In genomic region chr12:95858451-95859343, GRCh38 we compare ENCODE assay signal across 8 cellular contexts. TPM values are rescaled to one million over a fixed set of nuclear protein-coding genes. Genes with fewer than 3 reads are reported as not detected.
A peak's percentile ranks its signal among the peaks of the same experiment; 100 is the strongest.
DNase-seq lines count a peak whose midpoint lies in the region; ATAC-seq and TF ChIP-seq lines count a peak whose summit lies in the region.

TSS of gene SNRPF (plus strand) at chr12:95858952. CDS start at chr12:95859074, 122 bp downstream.

- H3K27ac ChIP-seq in IMR-90 (ENCODE audit: insufficient read depth, low read length): peak within 1 kb of the TSS; percentile 57
- peak within 1 kb of the TSS; percentile 65 for H3K27ac ChIP-seq in OCI-LY7 (ENCODE audit: low read depth, low read length, poor library complexity, severe bottlenecking)

- H3K4me2 ChIP-seq in IMR-90 (ENCODE audit: low read depth, low read length): peak within 1 kb of the TSS; percentile 99
- H3K4me2 ChIP-seq in OCI-LY7 (ENCODE audit: low read length): peak within 1 kb of the TSS; percentile 94

- POLR2A ChIA-PET in IMR-90 (lab: Charles Lee; ENCODE audit: unreplicated experiment) (no interaction called here), OCI-LY7 (lab: Charles Lee) (interaction anchor here (0.5 kb wide), 1 partner anchor 848 kb away, joined by 4 read pairs; no protein-coding TSS in a partner anchor)

- peaks cover 3% of the 10 kb centered on the region for H3K36me3 ChIP-seq in IMR-90 (ENCODE audit: control insufficient read depth, insufficient read depth, low read length)
- H3K36me3 ChIP-seq in OCI-LY7 (ENCODE audit: insufficient read depth, low read length): peaks cover 37% of the 10 kb centered on the region

- CTCF ChIA-PET in IMR-90 (lab: Yijun Ruan, JAX): no interaction called here
- CTCF ChIA-PET in OCI-LY7 (lab: Charles Lee; ENCODE audit: unreplicated experiment): no interaction called here

- DNase-seq in DMS153 treated with DMSO at 0.1 percent for 48 hours (lab: John Stamatoyannopoulos, UW; ENCODE audit: unreplicated experiment) (peak; percentile 94), IMR-90 (peak; percentile 97), OCI-LY7 (ENCODE audit: low spot score) (peak; percentile 96), activated T-cell treated with anti-CD3 and anti-CD28 coated beads for 1 hour (ENCODE audit: low read depth) (peak; percentile 84), epithelial cell of esophagus (ENCODE audit: low read depth) (peak; percentile 99), middle frontal gyrus (ENCODE audit: extremely low spot score, low spot score) (peak; percentile 96)
- DNase-seq in stimulated activated CD8-positive, alpha-beta memory T cell treated with anti-CD3 and anti-CD28 coated beads, Interleukin-2, amount 100 ng/mL, for 48 hours (ENCODE audit: low read depth in 2 of 2): peak; percentile 80 to 86

- peaks cover 49% of the 10 kb centered on the region for H3K79me2 ChIP-seq in OCI-LY7 (ENCODE audit: insufficient read depth, low read depth, low read length)

- peak; percentile 78 for TF ChIP-seq POLR2A in IMR-90 (IDR thresholded peaks at IDR 0.05; ENCODE audit: low read depth, low read length)

- in situ Hi-C loops in IMR-90 (cut with MboI; ENCODE audit: low sequenced_read_pairs): no loop called here

- TF ChIP-seq RAD21 in IMR-90 (IDR thresholded peaks at IDR 0.05; ENCODE audit: low read length): no peak

- no TSS peak for BruUV-seq in IMR-90 (replicated peaks; lab: Mats Ljungman, UMichigan)
- BruUV-seq in OCI-LY7 (replicated peaks; lab: Mats Ljungman, UMichigan): no TSS peak

- H3K18ac ChIP-seq in IMR-90 (ENCODE audit: low read depth, low read length): no peak within 1 kb of the TSS

- H3K9me3 ChIP-seq in IMR-90 (ENCODE audit: control insufficient read depth, insufficient read depth, low read length): no peaks in the 10 kb centered on the region
- peaks cover 25% of the 10 kb centered on the region for H3K9me3 ChIP-seq in OCI-LY7 (ENCODE audit: low read length)

- peak within 1 kb of the TSS; percentile 34 for H2BK5ac ChIP-seq in IMR-90 (ENCODE audit: low read depth, low read length, poor library complexity, severe bottlenecking)

- H4K91ac ChIP-seq in IMR-90 (ENCODE audit: insufficient read depth, low read depth, low read length): no peak within 1 kb of the TSS

- TF ChIP-seq CTCF in IMR-90 (conservative IDR thresholded peaks at IDR 0.05; ENCODE audit: low read depth, low read length): no peak; the same call in 1 of the 2 replicates
- TF ChIP-seq CTCF in OCI-LY7 (conservative IDR thresholded peaks at IDR 0.05; ENCODE audit: low read length): 0 out of 2 replicates have a peak, but pooled peaks have one; percentile 27
- TF ChIP-seq CTCF in epithelial cell of esophagus (IDR thresholded peaks at IDR 0.05; ENCODE audit: insufficient read depth, low read depth, low read length, missing control alignments): peak; percentile 10

- dilution Hi-C loops in IMR-90 (cut with HindIII; ENCODE audit: low sequenced_read_pairs, unreplicated experiment): no loop called here

- H3K23ac ChIP-seq in IMR-90 (ENCODE audit: low read depth, low read length): peak within 1 kb of the TSS; percentile 80

- H3K4ac ChIP-seq in IMR-90 (ENCODE audit: low read depth, low read length): peak within 1 kb of the TSS; percentile 76

- peak within 1 kb of the TSS; percentile 96 for H2AFZ ChIP-seq in IMR-90 (replicated peaks; ENCODE audit: low read length, poor library complexity)
- peak within 1 kb of the TSS; percentile 89 for H2AFZ ChIP-seq in OCI-LY7 (ENCODE audit: low read length)

- peak within 1 kb of the TSS; percentile 73 for H4K5ac ChIP-seq in IMR-90 (ENCODE audit: low read depth, low read length)

- no peak within 1 kb of the TSS for H2BK120ac ChIP-seq in IMR-90 (ENCODE audit: low read depth, low read length)

- H4K8ac ChIP-seq in IMR-90 (ENCODE audit: low read depth in 2 of 2, low read length in 2 of 2): peak within 1 kb of the TSS; percentile 37 to 91; a peak in 3 of 4 replicates

- H3K9ac ChIP-seq in IMR-90 (ENCODE audit: low read depth, low read length): peak within 1 kb of the TSS; percentile 73

- 0% methylated on average over 8 of the region's 54 CpGs; no CpG with 5 or more reads in 1 of the 2 experiments for WGBS in IMR-90 (ENCODE audit: extremely low coverage in 2 of 2, insufficient read length in 1 of 2), 2 experiments

- H4K20me1 ChIP-seq in IMR-90 (ENCODE audit: insufficient read depth, low read length): peaks cover 4% of the 10 kb centered on the region; the same call in 1 of the 2 replicates
- H4K20me1 ChIP-seq in OCI-LY7 (ENCODE audit: insufficient read depth, low read length): no peaks in the 10 kb centered on the region

- peaks cover 2% of the 10 kb centered on the region; the same call in 1 of the 2 replicates for H3K9me1 ChIP-seq in IMR-90 (ENCODE audit: insufficient read depth, low read length)

- no peak within 1 kb of the TSS; the same call in 1 of the 2 replicates for H2AK5ac ChIP-seq in IMR-90 (ENCODE audit: low read depth, low read length)

- peak within 1 kb of the TSS; percentile 89 for H2AK9ac ChIP-seq in IMR-90 (replicated peaks; ENCODE audit: low read depth, low read length, poor library complexity)

- H3K14ac ChIP-seq in IMR-90 (replicated peaks; ENCODE audit: low read depth, low read length): peak within 1 kb of the TSS; percentile 70

- peaks cover 8 to 42% of the 10 kb centered on the region in 2 experiments; a peak in 3 of 4 replicates for H3K79me1 ChIP-seq in IMR-90 (ENCODE audit: low read depth in 1 of 2, low read length in 2 of 2)

- intact Hi-C loops in IMR-90 (cut with micrococcal nuclease) (no loop called here), OCI-LY7 (cut with micrococcal nuclease; ENCODE audit: unreplicated experiment) (loop anchor here (2.0 kb wide), 1 partner anchor 84 kb away; the partner anchor contains the start of genes AMDHD1 and CCDC38)

- H3K4me3 ChIP-seq in IMR-90 (ENCODE audit: insufficient read depth, low read depth, low read length) (peak within 1 kb of the TSS; percentile 90), OCI-LY7 (ENCODE audit: low read depth, low read length, poor library complexity, severe bottlenecking) (peak within 1 kb of the TSS; percentile 98), epithelial cell of esophagus (ENCODE audit: low read length) (peak within 1 kb of the TSS; percentile 81)

- no peak within 1 kb of the TSS for H2BK20ac ChIP-seq in IMR-90 (ENCODE audit: low read depth, low read length)

- H3K4me1 ChIP-seq in IMR-90 (ENCODE audit: control insufficient read depth, insufficient read depth, low read length) (peaks cover 1% of the 10 kb centered on the region), OCI-LY7 (ENCODE audit: insufficient read depth, low read length, poor library complexity, severe bottlenecking) (peaks cover 14% of the 10 kb centered on the region)

- H3K56ac ChIP-seq in IMR-90 (ENCODE audit: extremely low read depth, insufficient read depth, low read length): peak within 1 kb of the TSS; percentile 30

- ATAC-seq in GM21529 (IDR thresholded peaks at IDR 0.05; ENCODE audit: unreplicated experiment): peak; percentile 100
- peak; percentile 97 for ATAC-seq in IMR-90 (ENCODE audit: low read depth)

- H2BK15ac ChIP-seq in IMR-90 (ENCODE audit: low read depth, low read length): no peak within 1 kb of the TSS

- peaks cover 2% of the 10 kb centered on the region; the same call in 1 of the 2 replicates for H3K27me3 ChIP-seq in IMR-90 (ENCODE audit: control insufficient read depth, insufficient read depth, low read length)

- H3K9me2 ChIP-seq in OCI-LY7 (ENCODE audit: insufficient read depth, low read length): no peaks in the 10 kb centered on the region

TF ChIP-seq in IMR-90, 13 proteins besides CTCF, POLR2A, EP300 and RAD21:
- TF ChIP-seq MAZ (IDR thresholded peaks at IDR 0.05; ENCODE audit: borderline replicate concordance, low read depth, low read length): no peak
- no peak for TF ChIP-seq RFX5 (IDR thresholded peaks at IDR 0.05; ENCODE audit: low read depth, low read length)
- peak; percentile 40; the same call in 1 of the 2 replicates for TF ChIP-seq CHD1 (IDR thresholded peaks at IDR 0.05; ENCODE audit: low read depth, low read length)
- TF ChIP-seq MXI1 (IDR thresholded peaks at IDR 0.05; ENCODE audit: borderline replicate concordance, low read depth, low read length): peak; percentile 85
- TF ChIP-seq ELK1 (IDR thresholded peaks at IDR 0.05; ENCODE audit: borderline replicate concordance, low read depth, low read length): no peak
- TF ChIP-seq MAFK (IDR thresholded peaks at IDR 0.05; ENCODE audit: low read depth, low read length): no peak
- peak; percentile 57 for TF ChIP-seq USF2 (IDR thresholded peaks at IDR 0.05; ENCODE audit: low read depth, low read length)
- TF ChIP-seq CEBPB (IDR thresholded peaks at IDR 0.05; ENCODE audit: low read depth, low read length): peak; percentile 64

RNA-seq across cellular contexts. Expression of gene SNRPF, which starts in this region (rescaled TPM):
- total RNA-seq in IMR-90 (2012; rRNA removed) (5.0 and 16.1 TPM in 2 replicates), OCI-LY7 (2022) (43.5 and 53.2 TPM in 2 replicates)
- polyA plus RNA-seq in IMR-90 (2012; rRNA removed): 27.4 and 27.9 TPM in 2 replicates
- polyA plus RNA-seq in IMR-90 (2012; cell fraction: cytosol; rRNA removed): 10.6 and 17.5 TPM in 2 replicates
- polyA plus RNA-seq in IMR-90 (2012; cell fraction: nucleus; rRNA removed; ENCODE audit: low replicate concordance): 2.8 and 8.7 TPM in 2 replicates
- 34.9 and 38.4 TPM in 2 replicates for total RNA-seq in OCI-LY7 (2014; rRNA removed; shearing (Covaris generic))

Comparison
In these comparisons a context has a peak if more than half of its experiments do, and no peak if none do; other contexts are left out.
1. Peak in every context shown above with its lines: DNase-seq, ATAC-seq, H3K4me3 ChIP-seq and H3K27ac ChIP-seq.